ENCODE assay signal across 11 cellular contexts in the genomic region with DNA sequence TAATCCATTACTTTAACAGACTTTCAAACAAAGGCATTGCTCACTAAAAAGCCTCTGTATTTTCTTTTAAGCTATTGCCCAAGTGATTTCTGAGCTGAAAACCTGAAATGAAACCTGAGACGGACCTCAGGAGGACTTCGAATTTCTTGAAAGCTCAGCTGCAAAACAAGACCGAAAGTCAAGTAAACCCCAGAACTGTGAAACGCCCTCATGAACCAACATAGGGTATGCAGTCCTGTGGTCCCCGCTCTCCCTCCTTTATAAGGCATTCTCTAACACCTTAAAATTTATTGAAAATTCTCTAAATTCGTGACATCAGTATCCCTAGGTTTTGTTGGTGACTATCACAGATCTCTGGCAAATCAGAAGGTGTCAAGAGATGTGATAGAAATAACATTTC.
DNase-seq lines count a peak whose midpoint lies in the region; ATAC-seq lines count a peak whose summit lies in the region.
"Had no signal": no experiment of that assay in that cellular context is flagged by ENCODE, and none has a peak within 500 bp of the region (broad histone marks: within the 10 kb centered on the region; RNA-seq: fewer than 3 reads in every experiment).

No MANE protein-coding gene starts in this region.

- H3K36me3 Mint-ChIP-seq in memory B cell = peaks cover 10% of the 10 kb centered on the region

- H3K27me3 Mint-ChIP-seq in memory B cell = no peaks in the 10 kb centered on the region
- H3K27me3 Mint-ChIP-seq: stimulated activated naive CD8-positive, alpha-beta T cell treated with anti-CD3 and anti-CD28 coated beads, Interleukin-15, amount 100 ng/mL, for 72 hours had no signal

- peaks cover 16% of the 10 kb centered on the region for H3K4me1 Mint-ChIP-seq in memory B cell

- H3K4me3 Mint-ChIP-seq in memory B cell = no peak overlapping the region
- H3K4me3 Mint-ChIP-seq: stimulated activated naive CD8-positive, alpha-beta T cell treated with anti-CD3 and anti-CD28 coated beads, Interleukin-15, amount 100 ng/mL, for 72 hours had no signal

- DNase-seq in memory B cell (ENCODE audit: low spot score in 2 of 2) (no peak), NCI-H2196 (lab: John Stamatoyannopoulos, UW; ENCODE audit: unreplicated experiment) (no peak), NCI-H2171 treated with DMSO at 0.1 percent for 48 hours (lab: John Stamatoyannopoulos, UW) (no peak), NOMO-1 treated with DMSO at 0.1 percent for 48 hours (lab: John Stamatoyannopoulos, UW; ENCODE audit: unreplicated experiment) (no peak), SW480 (ENCODE audit: low spot score) (no peak)
- DNase-seq: Calu3; NCI-H524 treated with DMSO at 0.1 percent for 48 hours; stimulated activated naive CD8-positive, alpha-beta T cell treated with anti-CD3 and anti-CD28 coated beads, Interleukin-15, amount 100 ng/mL, for 72 hours had no signal

- peak; percentile 66 for ATAC-seq in GM18870 (IDR thresholded peaks at IDR 0.05; ENCODE audit: unreplicated experiment)
- ATAC-seq in GM21576 (IDR thresholded peaks at IDR 0.05; ENCODE audit: unreplicated experiment) = peak; percentile 73
- peak; percentile 64 for ATAC-seq in HG03103 (IDR thresholded peaks at IDR 0.05; ENCODE audit: low read depth, unreplicated experiment)
- no peak for ATAC-seq in memory B cell (ENCODE audit: low read depth)
- ATAC-seq: stimulated activated naive CD8-positive, alpha-beta T cell treated with anti-CD3 and anti-CD28 coated beads, Interleukin-15, amount 100 ng/mL, for 72 hours had no signal

- peak overlapping the region; percentile 70 for H3K27ac Mint-ChIP-seq in memory B cell

- no peaks in the 10 kb centered on the region for H3K9me3 Mint-ChIP-seq in memory B cell
- H3K9me3 Mint-ChIP-seq: stimulated activated naive CD8-positive, alpha-beta T cell treated with anti-CD3 and anti-CD28 coated beads, Interleukin-15, amount 100 ng/mL, for 72 hours had no signal
